8 cellular contexts compared by ENCODE assay signal in the genomic region with DNA sequence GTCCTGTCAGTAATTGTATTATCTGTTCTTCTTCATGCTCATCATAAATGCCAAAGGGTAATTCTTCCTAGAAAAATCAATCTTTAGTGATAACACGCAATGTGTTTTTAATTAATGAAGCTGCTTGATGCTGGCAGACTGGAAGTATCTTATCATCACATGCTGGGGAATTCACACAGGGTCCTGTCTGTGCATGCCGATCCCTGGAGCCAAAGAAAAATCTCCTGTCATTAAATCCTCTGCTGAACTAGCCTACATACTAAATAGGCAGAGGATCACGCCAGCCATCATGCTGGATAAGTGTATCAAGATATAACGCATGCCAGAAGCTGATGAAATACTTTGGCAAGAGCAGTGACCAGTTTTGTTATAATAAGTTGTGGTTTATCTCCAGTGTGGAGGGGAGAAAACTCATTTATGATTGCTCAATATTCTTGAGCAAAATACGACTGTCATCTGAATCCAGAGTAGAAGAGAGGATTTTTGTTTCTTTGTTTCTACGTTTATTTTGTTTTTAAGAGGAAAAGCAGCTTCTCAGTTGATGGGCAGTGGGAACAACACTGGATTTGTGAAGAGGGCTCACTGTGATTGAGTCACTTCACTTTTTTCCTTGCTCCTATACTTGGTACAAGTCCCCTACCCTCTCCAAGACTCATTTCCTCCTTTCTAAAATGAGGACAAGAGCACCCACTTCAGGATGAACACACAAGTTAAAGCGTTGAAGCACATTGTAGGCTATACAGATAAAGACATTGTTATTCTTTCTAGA.
DNase-seq lines count a peak whose midpoint lies in the region; ATAC-seq and TF ChIP-seq lines count a peak whose summit lies in the region.

No MANE protein-coding gene starts in this region.

- in situ Hi-C loops in GM23248 (cut with MboI): no loop called here

- H3K79me2 ChIP-seq in GM23248 (ENCODE audit: insufficient read depth): no peaks in the 10 kb centered on the region

- ATAC-seq in GM21717 (IDR thresholded peaks at IDR 0.05; ENCODE audit: unreplicated experiment) (no peak), GM19035 (IDR thresholded peaks at IDR 0.05; ENCODE audit: unreplicated experiment) (no peak), GM21825 (IDR thresholded peaks at IDR 0.05; ENCODE audit: unreplicated experiment) (no peak)

- peak overlapping the region; percentile 74 for H3K9ac ChIP-seq in GM23248

- no peaks in the 10 kb centered on the region for H3K9me3 ChIP-seq in GM23248 (ENCODE audit: low read depth)

- no peaks in the 10 kb centered on the region for H3K9me2 ChIP-seq in GM23248 (ENCODE audit: insufficient read depth)

- peak; percentile 94 for DNase-seq in GM23248
- DNase-seq in RPMI7951 (ENCODE audit: low read depth): peak; percentile 93
- peak; percentile 99 for DNase-seq in fibroblast of peridontal ligament (ENCODE audit: extremely low read depth)
- DNase-seq in retinal pigment epithelial cell (ENCODE audit: low read depth): peak; percentile 56
- no peak for DNase-seq in stimulated activated CD8-positive, alpha-beta memory T cell treated with anti-CD3 and anti-CD28 coated beads, Interleukin-4, amount 100 ng/mL, for 48 hours

- peak overlapping the region; percentile 93 for H3K27ac ChIP-seq in GM23248

- TF ChIP-seq CTCF in retinal pigment epithelial cell (conservative IDR thresholded peaks at IDR 0.05; ENCODE audit: low read depth, low read length): peak; percentile 7

- whole genome bisulfite sequencing in GM23248 (ENCODE audit: low coverage in 1 of 2, low lambda C conversion rate in 2 of 2, missing lambda C conversion rate in 2 of 2), 2 experiments: 4% methylated on average over 7 of the region's 7 CpGs

- peak overlapping the region; percentile 72 for H3K4me2 ChIP-seq in GM23248 (ENCODE audit: unreplicated experiment)

- no peaks in the 10 kb centered on the region for H4K20me1 ChIP-seq in GM23248 (ENCODE audit: insufficient read depth)

- no peaks in the 10 kb centered on the region for H3K27me3 ChIP-seq in GM23248 (replicated peaks; ENCODE audit: insufficient read depth)

- H3F3A ChIP-seq in GM23248 (ENCODE audit: insufficient read depth): peaks cover 58% of the 10 kb centered on the region

- no peaks in the 10 kb centered on the region for H3K36me3 ChIP-seq in GM23248 (ENCODE audit: low read depth)

- peak overlapping the region; percentile 50 for H2AFZ ChIP-seq in GM23248

- peaks cover 61% of the 10 kb centered on the region for H3K4me1 ChIP-seq in GM23248 (ENCODE audit: insufficient read depth)

- H3K4me3 ChIP-seq in GM23248: peak overlapping the region; percentile 16
- H3K4me3 ChIP-seq in retinal pigment epithelial cell (ENCODE audit: low read length): no peak overlapping the region
